Comparison of ENCODE assay signal across 20 cellular contexts in the genomic region with DNA sequence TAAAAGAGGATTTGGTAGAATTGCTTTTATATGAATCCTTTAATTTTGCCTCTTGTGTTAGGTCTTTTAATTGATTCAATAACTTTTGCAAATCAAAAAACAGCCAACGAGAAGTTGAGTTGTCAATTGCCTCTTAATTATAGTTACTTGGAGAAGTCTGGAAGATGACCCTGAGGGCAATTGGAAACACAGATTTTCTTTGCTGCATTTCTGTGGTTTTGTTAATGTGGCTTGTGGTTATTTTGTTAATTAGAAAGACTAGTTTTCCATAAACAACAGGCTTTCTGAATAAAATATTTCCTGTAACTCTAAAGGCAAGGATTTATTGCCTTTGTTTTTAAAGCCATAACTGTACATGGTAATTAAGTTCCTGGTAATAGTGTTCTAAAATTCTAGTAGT.
DNase-seq lines count a peak whose midpoint lies in the region; ATAC-seq and TF ChIP-seq lines count a peak whose summit lies in the region.
"Had no signal": no experiment of that assay in that cellular context is flagged by ENCODE, and none has a peak within 500 bp of the region (broad histone marks: within the 10 kb centered on the region; RNA-seq: fewer than 3 reads in every experiment).

No MANE protein-coding gene starts in this region.

- no peaks in the 10 kb centered on the region for H3K79me1 ChIP-seq in mesenchymal stem cell (replicated peaks; ENCODE audit: low read length, poor library complexity, severe bottlenecking)

- no peaks in the 10 kb centered on the region for H3K4me1 ChIP-seq in mesenchymal stem cell (ENCODE audit: control insufficient read depth, insufficient read depth, low read depth, low read length)
- peaks cover 7% of the 10 kb centered on the region for H3K4me1 ChIP-seq in smooth muscle cell (ENCODE audit: low read depth)
- H3K4me1 ChIP-seq: Caco-2 had no signal

- no peaks in the 10 kb centered on the region for H4K20me1 ChIP-seq in smooth muscle cell (ENCODE audit: low read depth)
- H4K20me1 ChIP-seq: BLaER1 had no signal

- no peak overlapping the region for H2BK120ac ChIP-seq in mesenchymal stem cell (ENCODE audit: low read depth, low read length)

- no peak overlapping the region for H3K4me3 ChIP-seq in SK-N-MC
- H3K4me3 ChIP-seq in mesenchymal stem cell (ENCODE audit: insufficient read depth in 1 of 2, low read depth in 1 of 2, low read length in 2 of 2) = no peak overlapping the region
- no peak overlapping the region for H3K4me3 ChIP-seq in smooth muscle cell
- H3K4me3 ChIP-seq: BLaER1, GM23338 had no signal

- H2AK5ac ChIP-seq in mesenchymal stem cell (ENCODE audit: low read length, severe bottlenecking) = no peak overlapping the region

- no peak overlapping the region for H3K4ac ChIP-seq in mesenchymal stem cell (ENCODE audit: low read depth in 1 of 2, low read length in 2 of 2)

- H2BK5ac ChIP-seq in mesenchymal stem cell (ENCODE audit: low read depth, low read length, poor library complexity, severe bottlenecking) = no peak overlapping the region

- H3K9ac ChIP-seq in SK-N-MC (ENCODE audit: insufficient read length) = no peak overlapping the region
- no peak overlapping the region for H3K9ac ChIP-seq in mesenchymal stem cell (ENCODE audit: low read length)
- H3K9ac ChIP-seq in smooth muscle cell (ENCODE audit: low read depth) = no peak overlapping the region
- H3K9ac ChIP-seq: BLaER1 had no signal

- H3K23ac ChIP-seq in mesenchymal stem cell (ENCODE audit: low read length in 2 of 2) = no peak overlapping the region

- H2BK15ac ChIP-seq in mesenchymal stem cell (ENCODE audit: low read depth, poor library complexity, severe bottlenecking) = no peak overlapping the region

- no peak overlapping the region for H2BK12ac ChIP-seq in mesenchymal stem cell (ENCODE audit: low read length in 2 of 2)

- no peak overlapping the region for H3K14ac ChIP-seq in mesenchymal stem cell (ENCODE audit: low read length in 2 of 2)

- H3K27ac ChIP-seq in SK-N-MC (no peak overlapping the region), mesenchymal stem cell (ENCODE audit: low read length, poor library complexity, severe bottlenecking) (no peak overlapping the region), smooth muscle cell (ENCODE audit: low read depth) (no peak overlapping the region)
- H3K27ac ChIP-seq: BLaER1, C4-2B had no signal

- H3K18ac ChIP-seq in mesenchymal stem cell (ENCODE audit: low read depth in 1 of 2, low read length in 2 of 2) = no peak overlapping the region

- no peak for ATAC-seq in HG03280 (IDR thresholded peaks at IDR 0.05; ENCODE audit: unreplicated experiment)
- ATAC-seq: CD8-positive, alpha-beta T cell; GM23338; HCT116 had no signal

- H3K4me2 ChIP-seq in mesenchymal stem cell (ENCODE audit: low read length, poor library complexity, severe bottlenecking) = no peak overlapping the region
- H3K4me2 ChIP-seq in smooth muscle cell = peak overlapping the region; percentile 63
- H3K4me2 ChIP-seq: BLaER1, GM23338 had no signal

- H4K8ac ChIP-seq in mesenchymal stem cell (ENCODE audit: low read length) = no peak overlapping the region

- in situ Hi-C loops in ACHN (cut with HindIII; ENCODE audit: low pct_ligation_motif_present, low pct_unique_long_range_greater_than_20kb, low sequenced_read_pairs) = no loop called here

- H3F3A ChIP-seq in smooth muscle cell (ENCODE audit: low read depth) = no peaks in the 10 kb centered on the region

- no peak for TF ChIP-seq CTCF in smooth muscle cell (IDR thresholded peaks at IDR 0.05; ENCODE audit: borderline replicate concordance, insufficient read depth, poor library complexity, severe bottlenecking)

- 0% methylated on average over 1 of the region's 1 CpG for WGBS in mesenchymal stem cell
- WGBS in smooth muscle cell (ENCODE audit: low lambda C conversion rate) = 13% methylated on average over 1 of the region's 1 CpG

- H3K79me2 ChIP-seq in smooth muscle cell (ENCODE audit: low read depth) = no peaks in the 10 kb centered on the region

- no peak overlapping the region for H4K91ac ChIP-seq in mesenchymal stem cell (ENCODE audit: low read length)

- H3K27me3 ChIP-seq in mesenchymal stem cell (ENCODE audit: control insufficient read depth in 1 of 2, insufficient read depth in 1 of 2, low read length in 2 of 2) (no peaks in the 10 kb centered on the region), smooth muscle cell (ENCODE audit: low read depth) (no peaks in the 10 kb centered on the region)
- H3K27me3 ChIP-seq: BLaER1 had no signal

- DNase-seq in M059J (ENCODE audit: low read depth) (peak; percentile 1), SK-N-MC (ENCODE audit: low read depth, low spot score) (peak; percentile 68), mesenchymal stem cell (peak; percentile 36), smooth muscle cell (lab: John Stamatoyannopoulos, UW; ENCODE audit: unreplicated experiment) (no peak), NCI-H510A treated with DMSO at 0.1 percent for 48 hours (lab: John Stamatoyannopoulos, UW) (no peak), ACHN (no peak), NCI-H1436 (lab: John Stamatoyannopoulos, UW) (no peak)
- DNase-seq: Caco-2; CD4-positive, CD25-positive, alpha-beta regulatory T cell; CD8-positive, alpha-beta T cell; DMS153; DND-41; GDM1; H9; HFFc6 had no signal

- no peak overlapping the region for H2AFZ ChIP-seq in mesenchymal stem cell (ENCODE audit: low read depth, low read length)
- H2AFZ ChIP-seq in smooth muscle cell (ENCODE audit: low read depth) = no peak overlapping the region
- H2AFZ ChIP-seq: GM23338 had no signal

- H3K9me3 ChIP-seq in SK-N-MC (ENCODE audit: low read depth, low read length) (no peaks in the 10 kb centered on the region), mesenchymal stem cell (ENCODE audit: control insufficient read depth, low read length) (no peaks in the 10 kb centered on the region), smooth muscle cell (replicated peaks; ENCODE audit: low read depth) (no peaks in the 10 kb centered on the region)
- H3K9me3 ChIP-seq: BLaER1, Caco-2 had no signal

- H3K36me3 ChIP-seq in SK-N-MC (ENCODE audit: insufficient read depth, low read length) (no peaks in the 10 kb centered on the region), mesenchymal stem cell (ENCODE audit: control insufficient read depth in 1 of 2, insufficient read depth in 2 of 2, low read depth in 1 of 2, low read length in 2 of 2) (no peaks in the 10 kb centered on the region), smooth muscle cell (ENCODE audit: low read depth) (no peaks in the 10 kb centered on the region)
- H3K36me3 ChIP-seq: BLaER1 had no signal

Comparison
In these comparisons a context has a peak if more than half of its experiments do, and no peak if none do; other contexts are left out.
1. DNase-seq: peak in M059J (single experiment), SK-N-MC (single experiment) and mesenchymal stem cell (single experiment); none in smooth muscle cell (single experiment), NCI-H510A treated with DMSO at 0.1 percent for 48 hours (single experiment), ACHN (single experiment) and NCI-H1436 (single experiment).